ENCODE assay signal across 24 cellular contexts in the genomic region with DNA sequence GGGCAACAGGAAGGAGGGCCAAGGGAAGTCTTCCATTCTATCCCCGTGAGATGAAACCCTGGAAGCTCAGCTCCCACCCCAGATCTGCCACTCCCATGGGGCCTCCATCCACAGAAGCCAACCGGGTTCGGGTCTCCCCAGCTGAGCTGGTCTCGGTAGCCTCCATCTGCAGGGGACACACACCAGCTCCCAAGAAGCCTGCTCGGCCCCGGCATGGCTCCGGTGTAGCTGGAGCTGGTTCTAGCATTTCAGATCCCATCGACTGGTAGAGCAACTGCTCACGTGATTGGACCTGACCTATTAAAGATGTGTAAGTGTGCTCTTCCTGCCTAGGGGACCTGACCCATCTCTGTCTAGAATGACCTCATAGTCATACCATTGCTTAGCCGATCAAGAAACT.
"Had no signal": no experiment of that assay in that cellular context is flagged by ENCODE, and none has a peak within 500 bp of the region (broad histone marks: within the 10 kb centered on the region; RNA-seq: fewer than 3 reads in every experiment).

No MANE protein-coding gene starts in this region.

- H3K4me3 ChIP-seq: left lung, lower lobe of right lung, ovary, skin epidermis, stomach, testis, thyroid gland, transverse colon, upper lobe of left lung had no signal

- ATAC-seq: left colon; left lung; lower lobe of right lung; naive thymus-derived CD8-positive, alpha-beta T cell; right cardiac atrium; sciatic nerve; stimulated activated naive B cell treated with anti-CD40 and anti-IgM and Interleukin-4, amounts not matched to agents 10 μg/mL and 1 μg/mL and 100 μg/mL, for 72 hours; stimulated activated naive CD8-positive, alpha-beta T cell treated with anti-CD3 and anti-CD28 coated beads, Interleukin-15, Interleukin-2, amounts not matched to agents 100 U/mL and 50 U/mL, for 24 hours had no signal

- H3K27ac ChIP-seq: left lung, lower lobe of right lung, ovary, skin epidermis, stomach, testis, thyroid gland, transverse colon, upper lobe of left lung had no signal

- H3K9me3 ChIP-seq: left lung, lower lobe of right lung, ovary, stomach, testis, thyroid gland, transverse colon, upper lobe of left lung had no signal

- FAIRE-seq: keratinocyte, urothelium cell line had no signal

- H3K27me3 ChIP-seq: left lung, ovary, stomach, testis, thyroid gland, transverse colon, upper lobe of left lung had no signal

- H3K36me3 ChIP-seq: left lung, lower lobe of right lung, ovary, stomach, thyroid gland, transverse colon, upper lobe of left lung had no signal

- DNase-seq: hippocampal formation; left colon; lower lobe of right lung; mammary epithelial cell; mesenchymal stem cell; naive thymus-derived CD8-positive, alpha-beta T cell; ovary; stimulated activated CD4-positive, alpha-beta T cell treated with anti-CD3 and anti-CD28 coated beads, Interleukin-12 subunit alpha, Interleukin-12 subunit beta, amount 100 ng/mL, for 4 hours; stimulated activated CD4-positive, alpha-beta T cell treated with anti-CD3 and anti-CD28 coated beads, Interleukin-15, amount 100 ng/mL, for 24 hours; stimulated activated CD4-positive, alpha-beta T cell treated with anti-CD3 and anti-CD28 coated beads, Interleukin-2, amount 100 ng/mL, for 24 hours; stimulated activated CD4-positive, alpha-beta T cell treated with anti-CD3 and anti-CD28 coated beads, Interleukin-4, amount 100 ng/mL, for 1 hour; stimulated activated naive B cell treated with anti-CD40 and anti-IgM and Interleukin-4, amounts not matched to agents 10 μg/mL and 1 μg/mL and 100 μg/mL, for 72 hours; stimulated activated naive CD8-positive, alpha-beta T cell treated with anti-CD3 and anti-CD28 coated beads, Interleukin-15, Interleukin-2, amounts not matched to agents 100 U/mL and 50 U/mL, for 24 hours; stomach; testis; thyroid gland; transverse colon; upper lobe of left lung had no signal
